Comparison of ENCODE assay signal across 21 cellular contexts in genomic region chr4:24806206-24806990, GRCh38. TPM values are rescaled to one million over a fixed set of nuclear protein-coding genes. Genes with fewer than 3 reads are reported as not detected.
"Had no signal": no experiment of that assay in that cellular context is flagged by ENCODE, and none has a peak within 500 bp of the region (broad histone marks: within the 10 kb centered on the region; RNA-seq: fewer than 3 reads in every experiment).

No MANE protein-coding gene starts in this region.

- H3K27me3 ChIP-seq: SJSA1 had no signal

- H3K4me3 Mint-ChIP-seq: IgD-negative memory B cell had no signal

- H3K27ac ChIP-seq: SJSA1, SK-N-MC had no signal

- H3K36me3 ChIP-seq: SJSA1 had no signal

- H3K4me3 ChIP-seq: SJSA1, SK-N-MC had no signal

- H3K9me3 ChIP-seq: SJSA1 had no signal

- DNase-seq: KBM-7, NCI-H1092, NCI-H1105 treated with DMSO at 0.1 percent for 48 hours, NCI-H1417 treated with DMSO at 0.1 percent for 48 hours, NCI-H1694 treated with DMSO at 0.1 percent for 48 hours, NCI-H1930, NCI-H2081, NCI-H2107, NCI-H2227 treated with DMSO at 0.1 percent for 48 hours, NCI-H524, NCI-H526 treated with DMSO at 0.1 percent for 48 hours, NCI-H748 treated with DMSO at 0.1 percent for 48 hours, Right ventricle myocardium superior, RPMI8226, SIG-M5 had no signal

RNA-seq across cellular contexts. Expression of gene SOD3, which starts 11.0 kb away (rescaled TPM):
- total RNA-seq: LHCN-M2, MCF 10A, NCI-H460 had no signal
- polyA plus RNA-seq: IgD-negative memory B cell had no signal
